In the genomic region with DNA sequence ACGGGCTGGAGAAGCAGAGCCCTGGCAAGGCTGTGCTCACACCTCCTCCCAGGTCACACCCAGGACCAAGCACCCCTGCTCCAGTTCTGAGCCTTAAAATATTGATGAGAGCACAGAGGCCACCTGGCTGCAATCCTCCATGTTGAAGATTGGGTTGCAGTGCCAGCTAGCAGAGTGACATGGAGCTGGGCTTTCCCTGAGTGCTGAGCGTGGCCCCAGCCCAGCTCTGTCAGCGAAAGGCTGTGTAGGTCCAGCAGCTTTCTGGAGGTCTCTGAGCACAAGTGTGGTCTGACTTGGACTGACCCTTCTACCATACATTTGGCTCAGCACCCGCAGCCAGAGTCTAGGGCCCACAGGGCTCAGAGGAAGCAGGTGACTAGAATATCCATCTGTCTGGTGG, we compare ENCODE assay signal across 20 cellular contexts. TPM values are rescaled to one million over a fixed set of nuclear protein-coding genes. Genes with fewer than 3 reads are reported as not detected.
A peak's percentile ranks its signal among the peaks of the same experiment; 100 is the strongest.
DNase-seq lines count a peak whose midpoint lies in the region; ATAC-seq and TF ChIP-seq lines count a peak whose summit lies in the region.
"Had no signal": no experiment of that assay in that cellular context is flagged by ENCODE, and none has a peak within 500 bp of the region (broad histone marks: within the 10 kb centered on the region; RNA-seq: fewer than 3 reads in every experiment).

No MANE protein-coding gene starts in this region.

- no peak overlapping the region for H2BK15ac ChIP-seq in IMR-90 (ENCODE audit: low read depth, low read length)
- H2BK15ac ChIP-seq in mesenchymal stem cell (ENCODE audit: low read depth, poor library complexity, severe bottlenecking) = peak overlapping the region; percentile 65

- BruUV-seq in IMR-90 (replicated peaks; lab: Mats Ljungman, UMichigan) = no TSS peak

- POLR2A ChIA-PET in IMR-90 (lab: Charles Lee; ENCODE audit: unreplicated experiment) = no interaction called here

- H3K4me2 ChIP-seq in IMR-90 (ENCODE audit: low read depth, low read length) = no peak overlapping the region
- no peak overlapping the region for H3K4me2 ChIP-seq in mesenchymal stem cell (ENCODE audit: low read length, poor library complexity, severe bottlenecking)

- H3K4me3 ChIP-seq in cardiac muscle cell (no peak overlapping the region), IMR-90 (ENCODE audit: insufficient read depth, low read depth, low read length) (no peak overlapping the region), mesenchymal stem cell (ENCODE audit: insufficient read depth in 1 of 2, low read depth in 1 of 2, low read length in 2 of 2) (no peak overlapping the region), thyroid gland (replicated peaks in 1 of 3) (no peak overlapping the region)
- H3K4me3 ChIP-seq: BLaER1 treated with 17β-estradiol and CSF1 and Interleukin-3, amounts not matched to agents 10 nM and 100 nM; HAP-1 had no signal

- no peak overlapping the region for H2BK20ac ChIP-seq in IMR-90 (ENCODE audit: low read depth, low read length)

- no peak overlapping the region for H3K14ac ChIP-seq in IMR-90 (replicated peaks; ENCODE audit: low read depth, low read length)
- no peak overlapping the region for H3K14ac ChIP-seq in mesenchymal stem cell (ENCODE audit: low read length in 2 of 2)

- H2AFZ ChIP-seq in IMR-90 (replicated peaks; ENCODE audit: low read length, poor library complexity) (no peak overlapping the region), mesenchymal stem cell (ENCODE audit: low read depth, low read length) (no peak overlapping the region)

- H3K56ac ChIP-seq in IMR-90 (ENCODE audit: extremely low read depth, insufficient read depth, low read length) = no peak overlapping the region

- H3K79me1 ChIP-seq in IMR-90 (ENCODE audit: low read depth in 1 of 2, low read length in 2 of 2) (peaks cover 3 to 9% of the 10 kb centered on the region in 2 experiments; a peak in 3 of 4 replicates), mesenchymal stem cell (replicated peaks; ENCODE audit: low read length, poor library complexity, severe bottlenecking) (peaks cover 4% of the 10 kb centered on the region)

- ATAC-seq in left cardiac atrium (no peak), IMR-90 (ENCODE audit: low read depth) (no peak), HG03342 (IDR thresholded peaks at IDR 0.05; ENCODE audit: unreplicated experiment) (no peak), GM18498 (IDR thresholded peaks at IDR 0.05; ENCODE audit: unreplicated experiment) (no peak)
- ATAC-seq: CD8-positive, alpha-beta T cell; Right ventricle myocardium inferior had no signal

- H2AK5ac ChIP-seq in IMR-90 (ENCODE audit: low read depth, low read length) (no peak overlapping the region), mesenchymal stem cell (ENCODE audit: low read length, severe bottlenecking) (no peak overlapping the region)

- H3K18ac ChIP-seq in IMR-90 (ENCODE audit: low read depth, low read length) (no peak overlapping the region), mesenchymal stem cell (ENCODE audit: low read depth in 1 of 2, low read length in 2 of 2) (no peak overlapping the region)

- H3K27me3 ChIP-seq in cardiac muscle cell = no peaks in the 10 kb centered on the region
- no peaks in the 10 kb centered on the region for H3K27me3 ChIP-seq in IMR-90 (ENCODE audit: control insufficient read depth, insufficient read depth, low read length)
- H3K27me3 ChIP-seq in mesenchymal stem cell (ENCODE audit: control insufficient read depth in 1 of 2, insufficient read depth in 1 of 2, low read length in 2 of 2) = no peaks in the 10 kb centered on the region
- no peaks in the 10 kb centered on the region for H3K27me3 ChIP-seq in thyroid gland
- H3K27me3 ChIP-seq: BLaER1 treated with 17β-estradiol and CSF1 and Interleukin-3, amounts not matched to agents 10 nM and 100 nM had no signal

- no peak overlapping the region for H2BK12ac ChIP-seq in mesenchymal stem cell (ENCODE audit: low read length in 2 of 2)

- dilution Hi-C loops in IMR-90 (cut with HindIII; ENCODE audit: low sequenced_read_pairs, unreplicated experiment) = no loop called here

- intact Hi-C loops in left cardiac atrium (cut with DNase I) (loop anchor here in 1 of 2 donors (10.0 kb wide), 1 partner anchor 90 kb away; a partner anchor contains a TSS), IMR-90 (cut with micrococcal nuclease) (no loop called here), thyroid gland (cut with DNase I) (no loop called here)

- TF ChIP-seq CTCF in cardiac muscle cell (IDR thresholded peaks at IDR 0.05; ENCODE audit: low read depth, low read length) (no peak), IMR-90 (conservative IDR thresholded peaks at IDR 0.05; ENCODE audit: low read depth, low read length) (no peak), thyroid gland (IDR thresholded peaks at IDR 0.05) (no peak)

- H3K4me1 ChIP-seq in cardiac muscle cell (ENCODE audit: low read depth) (peaks cover 28% of the 10 kb centered on the region), IMR-90 (ENCODE audit: control insufficient read depth, insufficient read depth, low read length) (peaks cover 8% of the 10 kb centered on the region), mesenchymal stem cell (ENCODE audit: control insufficient read depth, insufficient read depth, low read depth, low read length) (peaks cover 27% of the 10 kb centered on the region), thyroid gland (peaks cover 34 to 44% of the 10 kb centered on the region in 2 donors)

- H3K27ac ChIP-seq in cardiac muscle cell (peak overlapping the region; percentile 26), IMR-90 (ENCODE audit: insufficient read depth, low read length) (no peak overlapping the region), mesenchymal stem cell (ENCODE audit: low read length, poor library complexity, severe bottlenecking) (no peak overlapping the region), thyroid gland (peak overlapping the region in 2 of 3 donors; percentile 12 to 89)
- H3K27ac ChIP-seq: BLaER1 treated with 17β-estradiol and CSF1 and Interleukin-3, amounts not matched to agents 10 nM and 100 nM had no signal

- H4K20me1 ChIP-seq in IMR-90 (ENCODE audit: insufficient read depth, low read length) = no peaks in the 10 kb centered on the region; the same call in none of the 2 replicates

- H3K4ac ChIP-seq in IMR-90 (ENCODE audit: low read depth, low read length) = no peak overlapping the region
- H3K4ac ChIP-seq in mesenchymal stem cell (ENCODE audit: low read depth in 1 of 2, low read length in 2 of 2) = no peak overlapping the region

- no peak for TF ChIP-seq RAD21 in IMR-90 (IDR thresholded peaks at IDR 0.05; ENCODE audit: low read length)

- H2AK9ac ChIP-seq in IMR-90 (replicated peaks; ENCODE audit: low read depth, low read length, poor library complexity) = peak overlapping the region; percentile 65

- DNase-seq in cardiac muscle cell (ENCODE audit: low read depth in 1 of 2, low spot score in 1 of 2) (no peak), left cardiac atrium (no peak), IMR-90 (no peak), mesenchymal stem cell (no peak), thyroid gland (no peak), NCI-H187 treated with DMSO at 0.1 percent for 48 hours (lab: John Stamatoyannopoulos, UW) (no peak)
- DNase-seq: 8988T; CD8-positive, alpha-beta T cell; KBM-7; NCI-H1092 treated with DMSO at 0.1 percent for 48 hours; NCI-H1436 treated with DMSO at 0.1 percent for 48 hours; NCI-H2029 treated with DMSO at 0.1 percent for 48 hours; NCI-H226; NCI-H524; NCI-H774 had no signal

- no peak overlapping the region for H4K8ac ChIP-seq in IMR-90 (ENCODE audit: low read depth in 2 of 2, low read length in 2 of 2)
- H4K8ac ChIP-seq in mesenchymal stem cell (ENCODE audit: low read length) = no peak overlapping the region

- in situ Hi-C loops in IMR-90 (cut with MboI; ENCODE audit: low sequenced_read_pairs) = no loop called here

- CTCF ChIA-PET in IMR-90 (lab: Yijun Ruan, JAX) = no interaction called here

- no peak for TF ChIP-seq POLR2A in IMR-90 (IDR thresholded peaks at IDR 0.05; ENCODE audit: low read depth, low read length)
- TF ChIP-seq POLR2A in thyroid gland (IDR thresholded peaks at IDR 0.05) = no peak

- H3K23ac ChIP-seq in IMR-90 (ENCODE audit: low read depth, low read length) (no peak overlapping the region), mesenchymal stem cell (ENCODE audit: low read length in 2 of 2) (no peak overlapping the region)

- WGBS in IMR-90 (ENCODE audit: extremely low coverage in 2 of 2, insufficient read length in 1 of 2), 2 experiments = 61% methylated on average over 2 of the region's 4 CpGs; no CpG with 5 or more reads in 1 of the 2 experiments
- 87% methylated on average over 4 of the region's 4 CpGs for WGBS in mesenchymal stem cell
- 100% methylated on average over 1 of the region's 4 CpGs for whole genome bisulfite sequencing in thyroid gland, 2 donors

- H2BK120ac ChIP-seq in IMR-90 (ENCODE audit: low read depth, low read length) (no peak overlapping the region), mesenchymal stem cell (ENCODE audit: low read depth, low read length) (no peak overlapping the region)

- H3K9ac ChIP-seq in IMR-90 (ENCODE audit: low read depth, low read length) (no peak overlapping the region), mesenchymal stem cell (ENCODE audit: low read length) (no peak overlapping the region)
- H3K9ac ChIP-seq: BLaER1 treated with 17β-estradiol and CSF1 and Interleukin-3, amounts not matched to agents 10 nM and 100 nM had no signal

- no peaks in the 10 kb centered on the region for H3K36me3 ChIP-seq in cardiac muscle cell
- no peaks in the 10 kb centered on the region for H3K36me3 ChIP-seq in IMR-90 (ENCODE audit: control insufficient read depth, insufficient read depth, low read length)
- no peaks in the 10 kb centered on the region for H3K36me3 ChIP-seq in mesenchymal stem cell (ENCODE audit: control insufficient read depth in 1 of 2, insufficient read depth in 2 of 2, low read depth in 1 of 2, low read length in 2 of 2)
- no peaks in the 10 kb centered on the region for H3K36me3 ChIP-seq in thyroid gland
- H3K36me3 ChIP-seq: BLaER1 treated with 17β-estradiol and CSF1 and Interleukin-3, amounts not matched to agents 10 nM and 100 nM; HAP-1 had no signal

- H3K9me3 ChIP-seq in cardiac muscle cell (ENCODE audit: low read depth) = no peaks in the 10 kb centered on the region
- peaks cover 2% of the 10 kb centered on the region for H3K9me3 ChIP-seq in IMR-90 (ENCODE audit: control insufficient read depth, insufficient read depth, low read length)
- H3K9me3 ChIP-seq in mesenchymal stem cell (ENCODE audit: control insufficient read depth, low read length) = no peaks in the 10 kb centered on the region
- no peaks in the 10 kb centered on the region for H3K9me3 ChIP-seq in thyroid gland

- no peaks in the 10 kb centered on the region for H3K9me1 ChIP-seq in IMR-90 (ENCODE audit: insufficient read depth, low read length)

- H4K91ac ChIP-seq in IMR-90 (ENCODE audit: insufficient read depth, low read depth, low read length) (no peak overlapping the region), mesenchymal stem cell (ENCODE audit: low read length) (peak overlapping the region; percentile 70)

- H4K5ac ChIP-seq in IMR-90 (ENCODE audit: low read depth, low read length) = no peak overlapping the region

- H2BK5ac ChIP-seq in IMR-90 (ENCODE audit: low read depth, low read length, poor library complexity, severe bottlenecking) (no peak overlapping the region), mesenchymal stem cell (ENCODE audit: low read depth, low read length, poor library complexity, severe bottlenecking) (no peak overlapping the region)

RNA-seq across cellular contexts. Expression of a gene that starts 4.0 kb away (rescaled TPM):
- total RNA-seq in cardiac muscle cell (49.2 and 143 TPM in 2 replicates), left cardiac atrium (10 to 100 TPM in 1 of 2 donors, 1 to 10 TPM in 1; 7.8 to 11.8 TPM), IMR-90 (2012; rRNA removed) (4.5 and 6.7 TPM in 2 replicates), thyroid gland (100 to 1,000 TPM in 1 of 4 donors, 10 to 100 TPM in 3; 86.8 to 106 (median 93.1) TPM)
- polyA plus RNA-seq in cardiac muscle cell (37.6 and 41.3 TPM in 2 replicates), IMR-90 (2012; rRNA removed) (6.9 and 8.4 TPM in 2 replicates)
- polyA plus RNA-seq in IMR-90 (2012; cell fraction: cytosol; rRNA removed) = 3.5 and 3.9 TPM in 2 replicates
- 32.6 and 52.6 TPM in 2 replicates for polyA plus RNA-seq in IMR-90 (2012; cell fraction: nucleus; rRNA removed; ENCODE audit: low replicate concordance)
- polyA plus RNA-seq in mesenchymal stem cell (2013, experiment 1 of 2) = 22.7 TPM
- polyA plus RNA-seq in mesenchymal stem cell (2013, experiment 2 of 2) = 22.9 TPM

Comparison
In these comparisons a context has a peak if more than half of its experiments do, and no peak if none do; other contexts are left out.
1. H3K27ac ChIP-seq: peak in cardiac muscle cell (single experiment) and thyroid gland (2 of 3); none in IMR-90 (single experiment) and mesenchymal stem cell (single experiment).